Comparison of ENCODE assay signal across 8 cellular contexts in the genomic region with DNA sequence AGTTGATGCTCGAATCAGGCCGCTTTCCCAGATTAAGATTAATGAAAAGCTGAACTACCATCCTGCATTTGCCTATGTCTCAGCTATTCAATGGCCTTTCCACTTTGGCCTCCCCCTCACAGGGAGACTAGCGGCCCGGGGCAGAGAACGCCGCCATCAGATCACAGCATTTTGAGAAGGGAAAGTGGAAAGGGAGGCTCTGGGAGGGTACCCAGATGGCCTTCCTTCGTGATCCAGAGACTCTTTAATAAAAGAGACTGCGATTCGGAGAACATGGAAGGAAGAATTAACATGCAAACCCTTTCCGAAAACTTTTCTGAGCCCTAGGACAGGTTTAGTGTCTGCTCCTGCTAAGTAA. TPM values are rescaled to one million over a fixed set of nuclear protein-coding genes. Genes with fewer than 3 reads are reported as not detected.
DNase-seq lines count a peak whose midpoint lies in the region; ATAC-seq and TF ChIP-seq lines count a peak whose summit lies in the region.

No MANE protein-coding gene starts in this region.

- peak overlapping the region; percentile 91 for H3K27ac Mint-ChIP-seq in activated T-helper 17 cell treated with anti-CD3 and anti-CD28 coated beads, Interleukin-2, amount 50 U/mL, for 72 hours
- peak overlapping the region; percentile 91 for H3K27ac Mint-ChIP-seq in stimulated activated memory B cell treated with anti-CD40 and anti-IgM and Interleukin-4, amounts not matched to agents 10 μg/mL and 1 μg/mL and 100 μg/mL, for 72 hours

- H3K4me1 ChIP-seq in iPS-20b (ENCODE audit: insufficient read depth, low read length): peaks cover 11% of the 10 kb centered on the region

- H3K27me3 ChIP-seq in iPS-20b (ENCODE audit: insufficient read depth, low read length): no peaks in the 10 kb centered on the region

- no peaks in the 10 kb centered on the region for H3K36me3 ChIP-seq in iPS-20b (ENCODE audit: insufficient read depth, low read depth, low read length)

- peaks cover 36% of the 10 kb centered on the region for H3K4me1 Mint-ChIP-seq in activated T-helper 17 cell treated with anti-CD3 and anti-CD28 coated beads, Interleukin-2, amount 50 U/mL, for 72 hours
- H3K4me1 Mint-ChIP-seq in stimulated activated memory B cell treated with anti-CD40 and anti-IgM and Interleukin-4, amounts not matched to agents 10 μg/mL and 1 μg/mL and 100 μg/mL, for 72 hours: peaks cover 47% of the 10 kb centered on the region

- no peaks in the 10 kb centered on the region for H3K27me3 Mint-ChIP-seq in activated T-helper 17 cell treated with anti-CD3 and anti-CD28 coated beads, Interleukin-2, amount 50 U/mL, for 72 hours
- H3K27me3 Mint-ChIP-seq in stimulated activated memory B cell treated with anti-CD40 and anti-IgM and Interleukin-4, amounts not matched to agents 10 μg/mL and 1 μg/mL and 100 μg/mL, for 72 hours: no peaks in the 10 kb centered on the region

- H3K4me3 Mint-ChIP-seq in activated T-helper 17 cell treated with anti-CD3 and anti-CD28 coated beads, Interleukin-2, amount 50 U/mL, for 72 hours: peak overlapping the region; percentile 94
- H3K4me3 Mint-ChIP-seq in stimulated activated memory B cell treated with anti-CD40 and anti-IgM and Interleukin-4, amounts not matched to agents 10 μg/mL and 1 μg/mL and 100 μg/mL, for 72 hours: peak overlapping the region; percentile 83

- peaks cover 43% of the 10 kb centered on the region for H3K36me3 Mint-ChIP-seq in activated T-helper 17 cell treated with anti-CD3 and anti-CD28 coated beads, Interleukin-2, amount 50 U/mL, for 72 hours (ENCODE audit: low read depth)
- H3K36me3 Mint-ChIP-seq in stimulated activated memory B cell treated with anti-CD40 and anti-IgM and Interleukin-4, amounts not matched to agents 10 μg/mL and 1 μg/mL and 100 μg/mL, for 72 hours: no peaks in the 10 kb centered on the region

- no peak for DNase-seq in HFF-Myc (ENCODE audit: extremely low read depth, low read depth)
- no peak for DNase-seq in Ammon's horn (ENCODE audit: low spot score)
- no peak for DNase-seq in NCI-H1105 treated with DMSO at 0.1 percent for 48 hours (lab: John Stamatoyannopoulos, UW)
- DNase-seq in cerebellar nuclear complex (lab: John Stamatoyannopoulos, UW): no peak

- H3K9me3 ChIP-seq in iPS-20b (ENCODE audit: insufficient read depth, low read depth, low read length): no peaks in the 10 kb centered on the region

- H3K27ac ChIP-seq in iPS-20b (ENCODE audit: low read length): no peak overlapping the region

- H3K9me3 Mint-ChIP-seq in activated T-helper 17 cell treated with anti-CD3 and anti-CD28 coated beads, Interleukin-2, amount 50 U/mL, for 72 hours: no peaks in the 10 kb centered on the region
- H3K9me3 Mint-ChIP-seq in stimulated activated memory B cell treated with anti-CD40 and anti-IgM and Interleukin-4, amounts not matched to agents 10 μg/mL and 1 μg/mL and 100 μg/mL, for 72 hours: no peaks in the 10 kb centered on the region

- H3K9ac ChIP-seq in iPS-20b (ENCODE audit: low read depth, low read length): peak overlapping the region; percentile 94

- H3K4me3 ChIP-seq in HFF-Myc (replicated peaks; ENCODE audit: low read depth, low read length): peak overlapping the region; percentile 99
- peak overlapping the region; percentile 92 for H3K4me3 ChIP-seq in iPS-20b (ENCODE audit: low read length)

- ATAC-seq in activated T-helper 17 cell treated with anti-CD3 and anti-CD28 coated beads, Interleukin-2, amount 50 U/mL, for 72 hours (replicated peaks): peak; percentile 12
- ATAC-seq in stimulated activated memory B cell treated with anti-CD40 and anti-IgM and Interleukin-4, amounts not matched to agents 10 μg/mL and 1 μg/mL and 100 μg/mL, for 72 hours: no peak
- ATAC-seq in HG02981 (IDR thresholded peaks at IDR 0.05; ENCODE audit: unreplicated experiment): no peak

- no peak for TF ChIP-seq CTCF in HFF-Myc (IDR thresholded peaks at IDR 0.05; ENCODE audit: low read depth, low read length, missing control alignments)

RNA-seq across cellular contexts. Expression of a gene that starts 0.5 kb away (rescaled TPM):
- total RNA-seq in activated T-helper 17 cell treated with anti-CD3 and anti-CD28 coated beads, Interleukin-2, amount 50 U/mL, for 72 hours: 10 to 100 TPM; 31.2 to 46.7 TPM

RNA-seq across cellular contexts. Expression of a gene that starts 42.2 kb away (rescaled TPM):
- under 1 TPM; 0.09 to 0.66 TPM for total RNA-seq in activated T-helper 17 cell treated with anti-CD3 and anti-CD28 coated beads, Interleukin-2, amount 50 U/mL, for 72 hours

RNA-seq across cellular contexts. Expression of a gene that starts 51.4 kb away (rescaled TPM):
- total RNA-seq in activated T-helper 17 cell treated with anti-CD3 and anti-CD28 coated beads, Interleukin-2, amount 50 U/mL, for 72 hours: 10 to 100 TPM; 44.4 to 44.7 TPM

RNA-seq across cellular contexts. Expression of a gene that starts 58.0 kb away (rescaled TPM):
- total RNA-seq in activated T-helper 17 cell treated with anti-CD3 and anti-CD28 coated beads, Interleukin-2, amount 50 U/mL, for 72 hours: 10 to 100 TPM; 64.2 to 67.3 TPM
